ENCODE assay signal across 9 cellular contexts in the genomic region with DNA sequence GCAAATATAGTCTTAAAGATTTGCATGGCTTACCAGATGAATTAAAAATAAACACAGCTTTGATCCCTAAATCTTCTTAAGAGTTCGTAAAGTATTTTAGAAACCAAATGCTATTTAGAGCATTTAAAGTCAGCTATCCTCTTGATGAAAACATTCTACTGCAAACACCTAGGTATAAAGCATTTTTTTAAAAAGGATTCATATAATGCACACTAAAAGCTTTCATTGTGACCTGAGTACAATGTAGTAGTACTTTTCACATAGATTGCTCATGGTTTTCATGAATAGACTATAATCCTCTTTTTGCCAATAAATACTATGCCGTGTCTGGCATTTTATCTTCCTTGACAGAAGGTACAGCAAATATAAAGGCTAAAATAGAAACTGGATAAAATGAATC.
"Had no signal": no experiment of that assay in that cellular context is flagged by ENCODE, and none has a peak within 500 bp of the region (broad histone marks: within the 10 kb centered on the region; RNA-seq: fewer than 3 reads in every experiment).

No MANE protein-coding gene starts in this region.

- H3K4me3 Mint-ChIP-seq: HFFc6, IgD-negative memory B cell had no signal

- H3K27ac Mint-ChIP-seq: HFFc6, IgD-negative memory B cell had no signal

- ATAC-seq: HCT116, HepG2 had no signal

- H3K36me3 Mint-ChIP-seq: IgD-negative memory B cell had no signal

- H3K36me3 ChIP-seq: HAP-1 had no signal

- H3K27me3 Mint-ChIP-seq: IgD-negative memory B cell had no signal

- H3K4me1 Mint-ChIP-seq: IgD-negative memory B cell had no signal

- H3K9ac ChIP-seq: GM23248 had no signal

- H3K4me3 ChIP-seq: GM23248, HAP-1 had no signal

- DNase-seq: GM23248, GOT3, H7, HFFc6 had no signal

- H2AFZ ChIP-seq: GM23248 had no signal

- H3K27ac ChIP-seq: GM23248, HL-60 had no signal

- H3K9me3 ChIP-seq: HAP-1 had no signal
